In genomic region chr3:98900265-98901031, GRCh38 we compare ENCODE assay signal across 8 cellular contexts. TPM values are rescaled to one million over a fixed set of nuclear protein-coding genes. Genes with fewer than 3 reads are reported as not detected.
DNase-seq lines count a peak whose midpoint lies in the region; ATAC-seq and TF ChIP-seq lines count a peak whose summit lies in the region.

No MANE protein-coding gene starts in this region.

- H3K9me3 ChIP-seq in CD4-positive, alpha-beta T cell (ENCODE audit: control insufficient read depth, low read length), result no peaks in the 10 kb centered on the region
- no peaks in the 10 kb centered on the region for H3K9me3 ChIP-seq in Loucy (ENCODE audit: insufficient read depth, low read depth, low read length)
- H3K9me3 ChIP-seq in neural cell (ENCODE audit: low read length), result no peaks in the 10 kb centered on the region

- POLR2A ChIA-PET in CD4-positive, alpha-beta T cell (lab: Charles Lee), result interaction anchor here (1.8 kb wide), 1 partner anchor 1360 kb away, joined by 6 read pairs; the partner anchor contains the start of gene TBC1D23

- H3K4me3 Mint-ChIP-seq in CD4-positive, alpha-beta T cell, result peak overlapping the region; percentile 90

- H3K27ac ChIP-seq in CD4-positive, alpha-beta T cell (ENCODE audit: low read depth, low read length), result no peak overlapping the region
- H3K27ac ChIP-seq in coronary artery, result peak overlapping the region in 1 of 2 donors; percentile 97
- peak overlapping the region; percentile 88 for H3K27ac ChIP-seq in neural cell (ENCODE audit: low read length)

- CTCF ChIA-PET in CD4-positive, alpha-beta T cell (lab: Charles Lee), result no interaction called here

- no peak for TF ChIP-seq RAD21 in neural cell (conservative IDR thresholded peaks at IDR 0.05)

- no peak for TF ChIP-seq EP300 in neural cell (conservative IDR thresholded peaks at IDR 0.05; ENCODE audit: poor library complexity, severe bottlenecking)

- H3K9me2 ChIP-seq in Loucy (replicated peaks; ENCODE audit: low read depth, low read length) (no peaks in the 10 kb centered on the region), neural cell (ENCODE audit: insufficient read depth, low read length) (no peaks in the 10 kb centered on the region)

- H3K27me3 ChIP-seq in CD4-positive, alpha-beta T cell (ENCODE audit: control insufficient read depth, insufficient read depth, low read length), result no peaks in the 10 kb centered on the region
- no peaks in the 10 kb centered on the region for H3K27me3 ChIP-seq in Loucy (ENCODE audit: insufficient read depth, low read length, poor library complexity, severe bottlenecking)
- no peaks in the 10 kb centered on the region for H3K27me3 ChIP-seq in neural cell (ENCODE audit: insufficient read depth, low read depth, low read length)

- peak overlapping the region; percentile 96 for H3K4me2 ChIP-seq in Loucy (ENCODE audit: low read depth, low read length, poor library complexity, severe bottlenecking)
- peak overlapping the region; percentile 66 for H3K4me2 ChIP-seq in neural cell (ENCODE audit: low read length)

- H3K4me3 ChIP-seq in Loucy (ENCODE audit: low read length, poor library complexity, severe bottlenecking) (peak overlapping the region; percentile 83), coronary artery (peak overlapping the region; percentile 98), neural cell (ENCODE audit: low read length) (peak overlapping the region; percentile 82)

- H3K4me1 Mint-ChIP-seq in CD4-positive, alpha-beta T cell (ENCODE audit: low read depth), result peaks cover 26% of the 10 kb centered on the region

- H2AFZ ChIP-seq in Loucy (ENCODE audit: low read length) (peak overlapping the region; percentile 92), neural cell (ENCODE audit: low read depth, low read length) (no peak overlapping the region)

- intact Hi-C loops in CD4-positive, alpha-beta T cell (cut with DNase I, micrococcal nuclease), result loop anchor here (5.0 to 10.0 kb wide), 8 partner anchors 303 to 1812 kb away; partner anchors contain the start of genes CMSS1 (in 2 of the 2), LNP1 (in 1 of the 2), NIT2 (in 1 of the 2) and TBC1D23 (in 1 of the 2)

- no peaks in the 10 kb centered on the region for H3K9me3 Mint-ChIP-seq in CD4-positive, alpha-beta T cell

- peaks cover 30% of the 10 kb centered on the region for H3K4me1 ChIP-seq in Loucy (ENCODE audit: insufficient read depth, low read length, poor library complexity, severe bottlenecking)

- DNase-seq in CD4-positive, alpha-beta T cell, result no peak
- DNase-seq in coronary artery (ENCODE audit: low spot score) (no peak), HuH-7.5 (ENCODE audit: low spot score) (no peak), NCI-H345 (lab: John Stamatoyannopoulos, UW) (no peak)

- H3K27me3 Mint-ChIP-seq in CD4-positive, alpha-beta T cell, result peaks cover 12% of the 10 kb centered on the region

- no peak for ATAC-seq in CD4-positive, alpha-beta T cell (ENCODE audit: poor library complexity)
- ATAC-seq in HG03159 (IDR thresholded peaks at IDR 0.05; ENCODE audit: unreplicated experiment) (no peak), HG02759 (IDR thresholded peaks at IDR 0.05; ENCODE audit: unreplicated experiment) (no peak)

- TF ChIP-seq CTCF in CD4-positive, alpha-beta T cell (IDR thresholded peaks at IDR 0.05), result no peak
- TF ChIP-seq CTCF in Loucy (conservative IDR thresholded peaks at IDR 0.05; ENCODE audit: low read length) (no peak), coronary artery (IDR thresholded peaks at IDR 0.05) (no peak), neural cell (IDR thresholded peaks at IDR 0.05; ENCODE audit: poor library complexity, severe bottlenecking) (no peak)

- H3K79me2 ChIP-seq in Loucy (ENCODE audit: insufficient read depth, low read length), result peaks cover 15% of the 10 kb centered on the region; the same call in 1 of the 2 replicates
- H3K79me2 ChIP-seq in neural cell (replicated peaks; ENCODE audit: insufficient read depth, low read length), result peaks cover 55% of the 10 kb centered on the region

- H3F3A ChIP-seq in Loucy (ENCODE audit: low read depth), result no peaks in the 10 kb centered on the region
- H3F3A ChIP-seq in neural cell (ENCODE audit: insufficient read depth, low read length, poor library complexity, severe bottlenecking), result peaks cover 3% of the 10 kb centered on the region

- peak overlapping the region; percentile 73 for H3K9ac ChIP-seq in Loucy (ENCODE audit: low read depth, low read length, poor library complexity, severe bottlenecking)
- peak overlapping the region; percentile 79 for H3K9ac ChIP-seq in neural cell (ENCODE audit: low read length)

- H3K27ac Mint-ChIP-seq in CD4-positive, alpha-beta T cell, result peak overlapping the region; percentile 51

- H3K36me3 Mint-ChIP-seq in CD4-positive, alpha-beta T cell (ENCODE audit: low read depth), result peaks cover 5% of the 10 kb centered on the region

- H3K36me3 ChIP-seq in Loucy (ENCODE audit: insufficient read depth, low read length) (no peaks in the 10 kb centered on the region), neural cell (ENCODE audit: insufficient read depth, low read length) (no peaks in the 10 kb centered on the region)

- H4K20me1 ChIP-seq in Loucy (ENCODE audit: insufficient read depth, low read length, poor library complexity, severe bottlenecking), result peaks cover 14% of the 10 kb centered on the region
- no peaks in the 10 kb centered on the region for H4K20me1 ChIP-seq in neural cell (ENCODE audit: insufficient read depth)

TF ChIP-seq in neural cell, 6 proteins besides CTCF, POLR2A, EP300 and RAD21:
- TF ChIP-seq SMC3 (conservative IDR thresholded peaks at IDR 0.05; ENCODE audit: poor library complexity), result no peak
- no peak for TF ChIP-seq POLR2AphosphoS5 (IDR thresholded peaks at IDR 0.05)
- TF ChIP-seq EZH2 (IDR thresholded peaks at IDR 0.05; ENCODE audit: borderline replicate concordance, insufficient read depth, low read length, poor library complexity, severe bottlenecking), result no peak
- TF ChIP-seq, protein P1, sequence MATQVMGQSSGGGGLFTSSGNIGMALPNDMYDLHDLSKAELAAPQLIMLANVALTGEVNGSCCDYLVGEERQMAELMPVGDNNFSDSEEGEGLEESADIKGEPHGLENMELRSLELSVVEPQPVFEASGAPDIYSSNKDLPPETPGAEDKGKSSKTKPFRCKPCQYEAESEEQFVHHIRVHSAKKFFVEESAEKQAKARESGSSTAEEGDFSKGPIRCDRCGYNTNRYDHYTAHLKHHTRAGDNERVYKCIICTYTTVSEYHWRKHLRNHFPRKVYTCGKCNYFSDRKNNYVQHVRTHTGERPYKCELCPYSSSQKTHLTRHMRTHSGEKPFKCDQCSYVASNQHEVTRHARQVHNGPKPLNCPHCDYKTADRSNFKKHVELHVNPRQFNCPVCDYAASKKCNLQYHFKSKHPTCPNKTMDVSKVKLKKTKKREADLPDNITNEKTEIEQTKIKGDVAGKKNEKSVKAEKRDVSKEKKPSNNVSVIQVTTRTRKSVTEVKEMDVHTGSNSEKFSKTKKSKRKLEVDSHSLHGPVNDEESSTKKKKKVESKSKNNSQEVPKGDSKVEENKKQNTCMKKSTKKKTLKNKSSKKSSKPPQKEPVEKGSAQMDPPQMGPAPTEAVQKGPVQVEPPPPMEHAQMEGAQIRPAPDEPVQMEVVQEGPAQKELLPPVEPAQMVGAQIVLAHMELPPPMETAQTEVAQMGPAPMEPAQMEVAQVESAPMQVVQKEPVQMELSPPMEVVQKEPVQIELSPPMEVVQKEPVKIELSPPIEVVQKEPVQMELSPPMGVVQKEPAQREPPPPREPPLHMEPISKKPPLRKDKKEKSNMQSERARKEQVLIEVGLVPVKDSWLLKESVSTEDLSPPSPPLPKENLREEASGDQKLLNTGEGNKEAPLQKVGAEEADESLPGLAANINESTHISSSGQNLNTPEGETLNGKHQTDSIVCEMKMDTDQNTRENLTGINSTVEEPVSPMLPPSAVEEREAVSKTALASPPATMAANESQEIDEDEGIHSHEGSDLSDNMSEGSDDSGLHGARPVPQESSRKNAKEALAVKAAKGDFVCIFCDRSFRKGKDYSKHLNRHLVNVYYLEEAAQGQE (IDR thresholded peaks at IDR 0.05; ENCODE audit: borderline replicate concordance), result no peak
- TF ChIP-seq TAF1 (IDR thresholded peaks at IDR 0.05; ENCODE audit: low read depth), result no peak
- TF ChIP-seq MXI1 (conservative IDR thresholded peaks at IDR 0.05; ENCODE audit: poor library complexity, severe bottlenecking), result no peak

RNA-seq across cellular contexts. Expression of gene DCBLD2, which starts 1.0 kb away (rescaled TPM):
- total RNA-seq in CD4-positive, alpha-beta T cell, result 1 to 10 TPM; 2.2 to 2.5 TPM
- polyA plus RNA-seq in neural cell, result 61.7 and 69.0 TPM in 2 replicates
- polyA minus RNA-seq in neural cell, result 155 and 170 TPM in 2 replicates
